Comparison of ENCODE assay signal across 8 cellular contexts in genomic region chr5:114361724-114362196, GRCh38. TPM values are rescaled to one million over a fixed set of nuclear protein-coding genes. Genes with fewer than 3 reads are reported as not detected.
DNase-seq lines count a peak whose midpoint lies in the region; ATAC-seq, FAIRE-seq and TF ChIP-seq lines count a peak whose summit lies in the region.

Gene KCNN2, plus strand, starts transcription at chr5:114362070. Its CDS starts 70 bp downstream, at chr5:114362140.

- H2BK120ac ChIP-seq in IMR-90 (ENCODE audit: low read depth, low read length) (no peak within 1 kb of the TSS), mesenchymal stem cell (ENCODE audit: low read depth, low read length) (no peak within 1 kb of the TSS)

- FAIRE-seq in RCC 7860 (lab: Jason Lieb, UNC): no peak

- TF ChIP-seq RAD21 in IMR-90 (IDR thresholded peaks at IDR 0.05; ENCODE audit: low read length): no peak

- H3K79me1 ChIP-seq in IMR-90 (ENCODE audit: low read depth in 1 of 2, low read length in 2 of 2): no peaks in the 10 kb centered on the region
- no peaks in the 10 kb centered on the region for H3K79me1 ChIP-seq in mesenchymal stem cell (replicated peaks; ENCODE audit: low read length, poor library complexity, severe bottlenecking)

- in situ Hi-C loops in IMR-90 (cut with MboI; ENCODE audit: low sequenced_read_pairs): loop anchor here (5.0 kb wide), 1 partner anchor 86 kb away; no protein-coding TSS in a partner anchor

- ATAC-seq in GM19463 (IDR thresholded peaks at IDR 0.05; ENCODE audit: unreplicated experiment): peak; percentile 44
- ATAC-seq in IMR-90 (ENCODE audit: low read depth): peak; percentile 87
- ATAC-seq in upper lobe of right lung: peak; percentile 90

- H3K14ac ChIP-seq in IMR-90 (replicated peaks; ENCODE audit: low read depth, low read length) (no peak within 1 kb of the TSS), mesenchymal stem cell (ENCODE audit: low read length in 2 of 2) (peak within 1 kb of the TSS in 1 of 2 experiments; percentile 20)

- no peak within 1 kb of the TSS for H2BK20ac ChIP-seq in IMR-90 (ENCODE audit: low read depth, low read length)

- WGBS in IMR-90 (ENCODE audit: extremely low coverage in 2 of 2, insufficient read length in 1 of 2), 2 experiments: 0% methylated on average over 15 of the region's 33 CpGs; no CpG with 5 or more reads in 1 of the 2 experiments
- whole genome bisulfite sequencing in mesenchymal stem cell: under 1% methylated on average over 33 of the region's 33 CpGs

- H3K27ac ChIP-seq in IMR-90 (ENCODE audit: insufficient read depth, low read length) (no peak within 1 kb of the TSS), mesenchymal stem cell (ENCODE audit: low read length, poor library complexity, severe bottlenecking) (no peak within 1 kb of the TSS), upper lobe of right lung (peak within 1 kb of the TSS; percentile 6)

- H2AK5ac ChIP-seq in IMR-90 (ENCODE audit: low read depth, low read length) (no peak within 1 kb of the TSS), mesenchymal stem cell (ENCODE audit: low read length, severe bottlenecking) (no peak within 1 kb of the TSS)

- no peak within 1 kb of the TSS for H3K23ac ChIP-seq in IMR-90 (ENCODE audit: low read depth, low read length)
- H3K23ac ChIP-seq in mesenchymal stem cell (ENCODE audit: low read length in 2 of 2): no peak within 1 kb of the TSS

- H2AK9ac ChIP-seq in IMR-90 (replicated peaks; ENCODE audit: low read depth, low read length, poor library complexity): peak within 1 kb of the TSS; percentile 26

- H3K36me3 ChIP-seq in IMR-90 (ENCODE audit: control insufficient read depth, insufficient read depth, low read length) (no peaks in the 10 kb centered on the region), mesenchymal stem cell (ENCODE audit: control insufficient read depth in 1 of 2, insufficient read depth in 2 of 2, low read depth in 1 of 2, low read length in 2 of 2) (no peaks in the 10 kb centered on the region), upper lobe of right lung (no peaks in the 10 kb centered on the region)

- no peak within 1 kb of the TSS for H2BK12ac ChIP-seq in mesenchymal stem cell (ENCODE audit: low read length in 2 of 2)

- no peak within 1 kb of the TSS for H3K4ac ChIP-seq in IMR-90 (ENCODE audit: low read depth, low read length)
- no peak within 1 kb of the TSS for H3K4ac ChIP-seq in mesenchymal stem cell (ENCODE audit: low read depth in 1 of 2, low read length in 2 of 2)

- H3K4me1 ChIP-seq in IMR-90 (ENCODE audit: control insufficient read depth, insufficient read depth, low read length) (no peaks in the 10 kb centered on the region), mesenchymal stem cell (ENCODE audit: control insufficient read depth, insufficient read depth, low read depth, low read length) (peaks cover 30% of the 10 kb centered on the region), upper lobe of right lung (peaks cover 13% of the 10 kb centered on the region)

- peaks cover 7% of the 10 kb centered on the region for H3K27me3 ChIP-seq in IMR-90 (ENCODE audit: control insufficient read depth, insufficient read depth, low read length)
- peaks cover 45 to 64% of the 10 kb centered on the region in 2 experiments for H3K27me3 ChIP-seq in mesenchymal stem cell (ENCODE audit: control insufficient read depth in 1 of 2, insufficient read depth in 1 of 2, low read length in 2 of 2)
- H3K27me3 ChIP-seq in upper lobe of right lung: peaks cover 62% of the 10 kb centered on the region

- no peak within 1 kb of the TSS for H4K8ac ChIP-seq in IMR-90 (ENCODE audit: low read depth in 2 of 2, low read length in 2 of 2)
- H4K8ac ChIP-seq in mesenchymal stem cell (ENCODE audit: low read length): peak within 1 kb of the TSS; percentile 77

- H2AFZ ChIP-seq in IMR-90 (replicated peaks; ENCODE audit: low read length, poor library complexity): peak within 1 kb of the TSS; percentile 93
- peak within 1 kb of the TSS; percentile 94 for H2AFZ ChIP-seq in mesenchymal stem cell (ENCODE audit: low read depth, low read length)

- TF ChIP-seq POLR2A in IMR-90 (IDR thresholded peaks at IDR 0.05; ENCODE audit: low read depth, low read length): 0 out of 2 replicates have a peak, but pooled peaks have one; percentile 22

- H3K9me1 ChIP-seq in IMR-90 (ENCODE audit: insufficient read depth, low read length): no peaks in the 10 kb centered on the region

- no peak within 1 kb of the TSS for H4K5ac ChIP-seq in IMR-90 (ENCODE audit: low read depth, low read length)

- H4K91ac ChIP-seq in IMR-90 (ENCODE audit: insufficient read depth, low read depth, low read length): no peak within 1 kb of the TSS
- H4K91ac ChIP-seq in mesenchymal stem cell (ENCODE audit: low read length): no peak within 1 kb of the TSS

- H3K4me2 ChIP-seq in IMR-90 (ENCODE audit: low read depth, low read length) (peak within 1 kb of the TSS; percentile 90), mesenchymal stem cell (ENCODE audit: low read length, poor library complexity, severe bottlenecking) (peak within 1 kb of the TSS; percentile 97)

- no TSS peak for BruUV-seq in IMR-90 (replicated peaks; lab: Mats Ljungman, UMichigan)

- CTCF ChIA-PET in IMR-90 (lab: Yijun Ruan, JAX): interaction anchor here (1.6 kb wide), 1 partner anchor 261 kb away, joined by 4 read pairs; no protein-coding TSS in a partner anchor

- H2BK15ac ChIP-seq in IMR-90 (ENCODE audit: low read depth, low read length) (no peak within 1 kb of the TSS), mesenchymal stem cell (ENCODE audit: low read depth, poor library complexity, severe bottlenecking) (peak within 1 kb of the TSS; percentile 5)

- H3K9me3 ChIP-seq in IMR-90 (ENCODE audit: control insufficient read depth, insufficient read depth, low read length) (no peaks in the 10 kb centered on the region), mesenchymal stem cell (ENCODE audit: control insufficient read depth, low read length) (no peaks in the 10 kb centered on the region), upper lobe of right lung (no peaks in the 10 kb centered on the region)

- no peak for TF ChIP-seq CTCF in IMR-90 (conservative IDR thresholded peaks at IDR 0.05; ENCODE audit: low read depth, low read length)
- no peak for TF ChIP-seq CTCF in epithelial cell of esophagus (IDR thresholded peaks at IDR 0.05; ENCODE audit: insufficient read depth, low read depth, low read length, missing control alignments)
- no peak for TF ChIP-seq CTCF in upper lobe of right lung (IDR thresholded peaks at IDR 0.05)

- no peak within 1 kb of the TSS for H3K56ac ChIP-seq in IMR-90 (ENCODE audit: extremely low read depth, insufficient read depth, low read length)

- H3K4me3 ChIP-seq in IMR-90 (ENCODE audit: insufficient read depth, low read depth, low read length): peak within 1 kb of the TSS; percentile 76
- H3K4me3 ChIP-seq in epithelial cell of esophagus (ENCODE audit: low read length): peak within 1 kb of the TSS; percentile 47
- peak within 1 kb of the TSS; percentile 59 for H3K4me3 ChIP-seq in mesenchymal stem cell (ENCODE audit: insufficient read depth in 1 of 2, low read depth in 1 of 2, low read length in 2 of 2)
- H3K4me3 ChIP-seq in upper lobe of right lung: peak within 1 kb of the TSS; percentile 58

- POLR2A ChIA-PET in IMR-90 (lab: Charles Lee; ENCODE audit: unreplicated experiment): interaction anchor here (0.7 kb wide), 1 partner anchor 15 kb away, joined by 4 read pairs; no protein-coding TSS in a partner anchor

- H2BK5ac ChIP-seq in IMR-90 (ENCODE audit: low read depth, low read length, poor library complexity, severe bottlenecking) (no peak within 1 kb of the TSS), mesenchymal stem cell (ENCODE audit: low read depth, low read length, poor library complexity, severe bottlenecking) (no peak within 1 kb of the TSS)

- no peaks in the 10 kb centered on the region for H4K20me1 ChIP-seq in IMR-90 (ENCODE audit: insufficient read depth, low read length)

- dilution Hi-C loops in IMR-90 (cut with HindIII; ENCODE audit: low sequenced_read_pairs, unreplicated experiment): no loop called here

- H3K18ac ChIP-seq in IMR-90 (ENCODE audit: low read depth, low read length) (no peak within 1 kb of the TSS), mesenchymal stem cell (ENCODE audit: low read depth in 1 of 2, low read length in 2 of 2) (peak within 1 kb of the TSS in 1 of 2 experiments; percentile 49)

- H3K9ac ChIP-seq in IMR-90 (ENCODE audit: low read depth, low read length) (peak within 1 kb of the TSS; percentile 6; the same call in 1 of the 2 replicates), mesenchymal stem cell (ENCODE audit: low read length) (no peak within 1 kb of the TSS)

- intact Hi-C loops in IMR-90 (cut with micrococcal nuclease): loop anchor here (1.0 to 10.0 kb wide), 2 partner anchors 89 to 703 kb away; no protein-coding TSS in a partner anchor
- intact Hi-C loops in upper lobe of right lung (cut with DNase I): no loop called here

- DNase-seq in COLO668 (lab: John Stamatoyannopoulos, UW; ENCODE audit: unreplicated experiment): peak; percentile 79
- peak; percentile 92 for DNase-seq in IMR-90
- DNase-seq in SIG-M5 treated with dmso at 0.1 percent for 504 hours (lab: John Stamatoyannopoulos, UW; ENCODE audit: unreplicated experiment): peak; percentile 96
- DNase-seq in epithelial cell of esophagus (ENCODE audit: low read depth): peak; percentile 77
- DNase-seq in mesenchymal stem cell: peak; percentile 75
- peak; percentile 84 for DNase-seq in upper lobe of right lung
- no peak for DNase-seq in RCC 7860 (ENCODE audit: low spot score)

TF ChIP-seq in IMR-90, 13 proteins besides CTCF, POLR2A, EP300 and RAD21 (continues in another document):
- TF ChIP-seq NFE2L2 (IDR thresholded peaks at IDR 0.05; ENCODE audit: low read depth, low read length) (no peak), CHD1 (IDR thresholded peaks at IDR 0.05; ENCODE audit: low read depth, low read length) (no peak), MAZ (IDR thresholded peaks at IDR 0.05; ENCODE audit: borderline replicate concordance, low read depth, low read length) (no peak), MAFK (IDR thresholded peaks at IDR 0.05; ENCODE audit: low read depth, low read length) (no peak), CEBPB (IDR thresholded peaks at IDR 0.05; ENCODE audit: low read depth, low read length) (no peak), RCOR1 (IDR thresholded peaks at IDR 0.05; ENCODE audit: insufficient replicate concordance, low read length) (no peak), USF2 (IDR thresholded peaks at IDR 0.05; ENCODE audit: low read depth, low read length) (no peak)

RNA-seq across cellular contexts. Expression of gene KCNN2, which starts in this region (rescaled TPM):
- total RNA-seq in IMR-90 (2012; rRNA removed): 2.2 and 3.3 TPM in 2 replicates
- polyA plus RNA-seq in IMR-90 (2012; rRNA removed): 7.5 and 8.8 TPM in 2 replicates
- polyA plus RNA-seq in IMR-90 (2012; cell fraction: cytosol; rRNA removed): 4.9 and 5.7 TPM in 2 replicates
- polyA plus RNA-seq in IMR-90 (2012; cell fraction: nucleus; rRNA removed; ENCODE audit: low replicate concordance): 5.9 and 9.9 TPM in 2 replicates
- polyA plus RNA-seq in mesenchymal stem cell (2013, experiment 1 of 2): 1.4 TPM
- polyA plus RNA-seq in mesenchymal stem cell (2013, experiment 2 of 2): 1.5 TPM
- total RNA-seq in upper lobe of right lung: 2.1 TPM
